In genomic region chr22:42367980-42368378, GRCh38 we compare ENCODE assay signal across 1 cellular context.
TF ChIP-seq lines count a peak whose summit lies in the region.

No MANE protein-coding gene starts in this region.

TF ChIP-seq in HepG2, 621 proteins besides CTCF, POLR2A, EP300 and RAD21 (continued from another document):
- no peak for TF ChIP-seq ZHX2 (IDR thresholded peaks at IDR 0.05; ENCODE audit: low read depth)
- no peak for TF ChIP-seq ZHX2 (CRISPR knock-in tag; IDR thresholded peaks at IDR 0.05; ENCODE audit: borderline replicate concordance)
- no peak for TF ChIP-seq CBX1 (IDR thresholded peaks at IDR 0.05; ENCODE audit: low read depth)
- no peak for TF ChIP-seq ARID3A (IDR thresholded peaks at IDR 0.05; ENCODE audit: low read depth, low read length)
- TF ChIP-seq ZNF543 (CRISPR knock-in tag; IDR thresholded peaks at IDR 0.05): no peak
- TF ChIP-seq BRF2 (CRISPR knock-in tag; IDR thresholded peaks at IDR 0.05): no peak
- TF ChIP-seq PATZ1 (CRISPR knock-in tag; IDR thresholded peaks at IDR 0.05): no peak
